32 cellular contexts compared by ENCODE assay signal in the genomic region with DNA sequence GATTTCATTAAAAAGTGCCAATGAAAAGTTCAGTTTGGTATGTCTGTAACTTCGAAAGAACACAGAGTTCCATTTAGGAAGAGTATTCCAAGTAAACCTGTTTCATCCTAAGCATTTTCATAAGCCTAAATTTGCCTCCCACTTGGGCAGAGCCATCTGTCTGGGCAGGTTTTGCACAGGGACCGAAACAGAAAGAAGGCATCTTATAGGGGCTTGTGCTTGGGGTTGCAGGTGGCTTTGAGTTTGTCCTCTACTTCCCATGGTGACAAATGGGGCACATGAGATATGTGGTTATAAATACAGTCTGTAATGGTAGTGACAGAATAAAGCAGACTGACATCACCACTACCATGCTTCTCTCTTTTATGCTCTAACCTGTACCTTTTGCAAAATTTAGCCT.
"Had no signal": no experiment of that assay in that cellular context is flagged by ENCODE, and none has a peak within 500 bp of the region (broad histone marks: within the 10 kb centered on the region; RNA-seq: fewer than 3 reads in every experiment).

No MANE protein-coding gene starts in this region.

- H3K4me1 Mint-ChIP-seq: activated B cell treated with CpG ODN at 0.5 μM for 24 hours; activated CD4-positive, alpha-beta T cell treated with anti-CD3 and anti-CD28 coated beads, Interleukin-2, amount 10 ng/mL, durations not matched to agents 24 days and 14 days; activated CD8-positive, alpha-beta memory T cell treated with anti-CD3 and anti-CD28 coated beads, Interleukin-2, amount 10 ng/mL, durations not matched to agents 7 days and 5 days; activated naive CD4-positive, alpha-beta T cell treated with anti-CD3 and anti-CD28 coated beads, Interleukin-2, amount 50 U/mL, for 24 hours; activated naive CD8-positive, alpha-beta T cell treated with anti-CD3 and anti-CD28 coated beads for 36 hours; activated naive CD8-positive, alpha-beta T cell treated with anti-CD3 and anti-CD28 coated beads, Interleukin-2, amount 50 U/mL, for 24 hours had no signal

- H3K4me3 ChIP-seq: adrenal gland, body of pancreas, colonic mucosa, esophagus squamous epithelium had no signal

- H3K27ac ChIP-seq: adrenal gland, body of pancreas, colonic mucosa, epithelial cell of prostate, esophagus squamous epithelium, WERI-Rb-1 had no signal

- DNase-seq: activated B cell treated with CpG ODN at 0.5 μM for 24 hours; activated CD4-positive, alpha-beta memory T cell treated with anti-CD3 and anti-CD28 coated beads for 36 hours; activated CD4-positive, alpha-beta T cell treated with anti-CD3 and anti-CD28 coated beads, Interleukin-2, amount 10 ng/mL, durations not matched to agents 24 days and 14 days; activated CD8-positive, alpha-beta memory T cell treated with anti-CD3 and anti-CD28 coated beads, Interleukin-2, amount 10 ng/mL, durations not matched to agents 7 days and 5 days; activated CD8-positive, alpha-beta memory T cell treated with anti-CD3 and anti-CD28 coated beads, Interleukin-2, amount 50 U/mL, for 4 hours; activated CD8-positive, alpha-beta T cell treated with anti-CD3 and anti-CD28 coated beads, Interleukin-2, amount 10 ng/mL, durations not matched to agents 7 days and 5 days; activated effector memory CD4-positive, alpha-beta T cell treated with anti-CD3 and anti-CD28 coated beads, Interleukin-2, amount 50 U/mL, for 16 hours; activated naive CD4-positive, alpha-beta T cell treated with anti-CD3 and anti-CD28 coated beads for 36 hours; activated naive CD8-positive, alpha-beta T cell treated with anti-CD3 and anti-CD28 coated beads for 36 hours; activated naive CD8-positive, alpha-beta T cell treated with anti-CD3 and anti-CD28 coated beads, Interleukin-2, amount 50 U/mL, for 24 hours; activated T-cell treated with anti-CD3 and anti-CD28 coated beads, Interleukin-2, amount 50 U/mL, for 1 hour; activated T-cell treated with anti-CD3 and anti-CD28 coated beads, Interleukin-2, amount 50 U/mL, for 48 hours; adrenal gland; amygdala; aorta; body of pancreas; caudate nucleus; cerebellar nuclear complex; colonic mucosa; effector CD8-positive, alpha-beta T cell; esophagus squamous epithelium; foreskin melanocyte; head of caudate nucleus; hippocampal formation; T1000; WERI-Rb-1 had no signal

- H3K27me3 Mint-ChIP-seq: activated B cell treated with CpG ODN at 0.5 μM for 24 hours; activated CD4-positive, alpha-beta memory T cell treated with anti-CD3 and anti-CD28 coated beads for 36 hours; activated CD4-positive, alpha-beta T cell treated with anti-CD3 and anti-CD28 coated beads, Interleukin-2, amount 10 ng/mL, durations not matched to agents 24 days and 14 days; activated CD8-positive, alpha-beta memory T cell treated with anti-CD3 and anti-CD28 coated beads, Interleukin-2, amount 10 ng/mL, durations not matched to agents 7 days and 5 days; activated naive CD4-positive, alpha-beta T cell treated with anti-CD3 and anti-CD28 coated beads, Interleukin-2, amount 50 U/mL, for 24 hours; activated naive CD8-positive, alpha-beta T cell treated with anti-CD3 and anti-CD28 coated beads for 36 hours; activated naive CD8-positive, alpha-beta T cell treated with anti-CD3 and anti-CD28 coated beads, Interleukin-2, amount 50 U/mL, for 24 hours had no signal

- H3K36me3 Mint-ChIP-seq: activated CD4-positive, alpha-beta memory T cell treated with anti-CD3 and anti-CD28 coated beads for 36 hours; activated CD8-positive, alpha-beta memory T cell treated with anti-CD3 and anti-CD28 coated beads, Interleukin-2, amount 10 ng/mL, durations not matched to agents 7 days and 5 days; activated naive CD4-positive, alpha-beta T cell treated with anti-CD3 and anti-CD28 coated beads, Interleukin-2, amount 50 U/mL, for 24 hours; activated naive CD8-positive, alpha-beta T cell treated with anti-CD3 and anti-CD28 coated beads for 36 hours had no signal

- H3K9me3 ChIP-seq: adrenal gland, body of pancreas, colonic mucosa, esophagus squamous epithelium had no signal

- ATAC-seq: activated CD4-positive, CD25-positive, alpha-beta regulatory T cell treated with anti-CD3 and anti-CD28 coated beads, Interleukin-2, amount 50 U/mL, for 24 hours; activated CD8-positive, alpha-beta memory T cell treated with anti-CD3 and anti-CD28 coated beads, Interleukin-2, amount 10 ng/mL, durations not matched to agents 7 days and 5 days; activated CD8-positive, alpha-beta T cell treated with anti-CD3 and anti-CD28 coated beads, Interleukin-2, amount 10 ng/mL, durations not matched to agents 7 days and 5 days; activated naive CD8-positive, alpha-beta T cell treated with anti-CD3 and anti-CD28 coated beads, Interleukin-2, amount 50 U/mL, for 24 hours; body of pancreas had no signal

- H3K4me3 Mint-ChIP-seq: activated B cell treated with CpG ODN at 0.5 μM for 24 hours; activated CD4-positive, alpha-beta memory T cell treated with anti-CD3 and anti-CD28 coated beads for 36 hours; activated CD4-positive, alpha-beta T cell treated with anti-CD3 and anti-CD28 coated beads, Interleukin-2, amount 10 ng/mL, durations not matched to agents 24 days and 14 days; activated CD8-positive, alpha-beta memory T cell treated with anti-CD3 and anti-CD28 coated beads, Interleukin-2, amount 10 ng/mL, durations not matched to agents 7 days and 5 days; activated CD8-positive, alpha-beta T cell treated with anti-CD3 and anti-CD28 coated beads, Interleukin-2, amount 10 ng/mL, durations not matched to agents 7 days and 5 days; activated naive CD4-positive, alpha-beta T cell treated with anti-CD3 and anti-CD28 coated beads for 36 hours; activated naive CD4-positive, alpha-beta T cell treated with anti-CD3 and anti-CD28 coated beads, Interleukin-2, amount 50 U/mL, for 24 hours; activated naive CD8-positive, alpha-beta T cell treated with anti-CD3 and anti-CD28 coated beads for 36 hours; activated naive CD8-positive, alpha-beta T cell treated with anti-CD3 and anti-CD28 coated beads, Interleukin-2, amount 50 U/mL, for 24 hours; activated T-helper 1 cell treated with anti-CD3 and anti-CD28 coated beads, Interleukin-12 subunit alpha, Interleukin-12 subunit beta, Interleukin-2, Interleukin-4 antibody, amounts not matched to agents 30 ng/mL and 10 ng/mL and 1 ng/mL, durations not matched to agents 14 hours and 24 hours and 36 hours; T-helper 2 cell treated with Interferon-gamma antibody and Interleukin-4, amounts not matched to agents 5 μg/mL and 100 μg/mL, for 36 hours had no signal

- H3K27ac Mint-ChIP-seq: activated B cell treated with CpG ODN at 0.5 μM for 24 hours; activated CD4-positive, alpha-beta memory T cell treated with anti-CD3 and anti-CD28 coated beads for 36 hours; activated CD4-positive, alpha-beta T cell treated with anti-CD3 and anti-CD28 coated beads, Interleukin-2, amount 10 ng/mL, durations not matched to agents 24 days and 14 days; activated CD8-positive, alpha-beta memory T cell treated with anti-CD3 and anti-CD28 coated beads, Interleukin-2, amount 10 ng/mL, durations not matched to agents 7 days and 5 days; activated CD8-positive, alpha-beta T cell treated with anti-CD3 and anti-CD28 coated beads, Interleukin-2, amount 10 ng/mL, durations not matched to agents 7 days and 5 days; activated naive CD4-positive, alpha-beta T cell treated with anti-CD3 and anti-CD28 coated beads for 36 hours; activated naive CD4-positive, alpha-beta T cell treated with anti-CD3 and anti-CD28 coated beads, Interleukin-2, amount 50 U/mL, for 24 hours; activated naive CD8-positive, alpha-beta T cell treated with anti-CD3 and anti-CD28 coated beads for 36 hours; activated naive CD8-positive, alpha-beta T cell treated with anti-CD3 and anti-CD28 coated beads, Interleukin-2, amount 50 U/mL, for 24 hours; activated T-helper 1 cell treated with anti-CD3 and anti-CD28 coated beads, Interleukin-12 subunit alpha, Interleukin-12 subunit beta, Interleukin-2, Interleukin-4 antibody, amounts not matched to agents 30 ng/mL and 10 ng/mL and 1 ng/mL, durations not matched to agents 14 hours and 24 hours and 36 hours; activated T-helper 2 cell treated with anti-CD3 and anti-CD28 coated beads, Interferon-gamma antibody, Interleukin-2, Interleukin-4, amounts not matched to agents 10 μg/mL and 5 μg/mL and 100 μg/mL, durations not matched to agents 14 hours and 24 hours and 36 hours; T-helper 2 cell treated with Interferon-gamma antibody and Interleukin-4, amounts not matched to agents 5 μg/mL and 100 μg/mL, for 36 hours had no signal

- H3K9me3 Mint-ChIP-seq: activated B cell treated with CpG ODN at 0.5 μM for 24 hours; activated CD4-positive, alpha-beta memory T cell treated with anti-CD3 and anti-CD28 coated beads for 36 hours; activated CD4-positive, alpha-beta T cell treated with anti-CD3 and anti-CD28 coated beads, Interleukin-2, amount 10 ng/mL, durations not matched to agents 24 days and 14 days; activated naive CD4-positive, alpha-beta T cell treated with anti-CD3 and anti-CD28 coated beads for 36 hours; activated naive CD8-positive, alpha-beta T cell treated with anti-CD3 and anti-CD28 coated beads for 36 hours; activated naive CD8-positive, alpha-beta T cell treated with anti-CD3 and anti-CD28 coated beads, Interleukin-2, amount 50 U/mL, for 24 hours; activated T-helper 1 cell treated with anti-CD3 and anti-CD28 coated beads, Interleukin-12 subunit alpha, Interleukin-12 subunit beta, Interleukin-2, Interleukin-4 antibody, amounts not matched to agents 30 ng/mL and 10 ng/mL and 1 ng/mL, durations not matched to agents 14 hours and 24 hours and 36 hours; activated T-helper 2 cell treated with anti-CD3 and anti-CD28 coated beads, Interferon-gamma antibody, Interleukin-2, Interleukin-4, amounts not matched to agents 10 μg/mL and 5 μg/mL and 100 μg/mL, durations not matched to agents 14 hours and 24 hours and 36 hours; T-helper 2 cell treated with Interferon-gamma antibody and Interleukin-4, amounts not matched to agents 5 μg/mL and 100 μg/mL, for 36 hours had no signal

- H3K4me1 ChIP-seq: adrenal gland, body of pancreas, colonic mucosa, esophagus squamous epithelium had no signal

- H3K36me3 ChIP-seq: adrenal gland, colonic mucosa, esophagus squamous epithelium, WERI-Rb-1 had no signal

- H3K27me3 ChIP-seq: adrenal gland, body of pancreas, colonic mucosa, esophagus squamous epithelium had no signal
